15 cellular contexts compared by ENCODE assay signal in the genomic region with DNA sequence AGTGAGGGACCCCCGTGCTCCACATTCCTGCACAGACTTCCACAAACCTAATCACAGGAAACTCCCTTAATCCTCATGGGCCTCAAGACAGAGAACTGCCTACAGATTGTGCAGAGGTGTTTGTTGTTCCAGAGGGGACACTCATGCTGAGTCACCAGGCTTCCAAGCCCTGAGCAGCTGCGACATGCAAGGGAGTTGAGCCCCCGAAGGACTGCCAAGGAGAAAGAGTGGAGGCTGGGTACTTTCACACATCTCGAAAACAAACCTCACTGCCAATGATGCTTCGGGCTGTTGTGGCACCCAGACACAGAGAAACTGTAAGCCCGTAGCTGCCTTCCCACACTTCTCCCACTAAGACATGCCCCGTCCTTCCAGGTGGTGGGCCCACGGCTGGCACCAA.
DNase-seq lines count a peak whose midpoint lies in the region; ATAC-seq and TF ChIP-seq lines count a peak whose summit lies in the region.
"Had no signal": no experiment of that assay in that cellular context is flagged by ENCODE, and none has a peak within 500 bp of the region (broad histone marks: within the 10 kb centered on the region; RNA-seq: fewer than 3 reads in every experiment).

No MANE protein-coding gene starts in this region.

- no peak overlapping the region for H3K4me3 ChIP-seq in GM23248
- H3K4me3 ChIP-seq in epithelial cell of esophagus (ENCODE audit: low read length) = no peak overlapping the region
- H3K4me3 ChIP-seq: transverse colon had no signal

- peak; percentile 23 for DNase-seq in GM23248
- DNase-seq in RPMI7951 (ENCODE audit: low read depth) = peak; percentile 71
- peak; percentile 68 for DNase-seq in epithelial cell of esophagus (ENCODE audit: low read depth)
- DNase-seq in non-pigmented ciliary epithelial cell (ENCODE audit: low read depth) = peak; percentile 20
- DNase-seq: activated CD8-positive, alpha-beta T cell treated with anti-CD3 and anti-CD28 coated beads, Interleukin-2, amount 10 ng/mL, durations not matched to agents 7 days and 5 days; effector CD8-positive, alpha-beta T cell; kidney glomerular epithelial cell; NCI-H2029; stimulated activated CD4-positive, alpha-beta T cell treated with anti-CD3 and anti-CD28 coated beads, Interleukin-2, amount 100 ng/mL, for 24 hours; stimulated activated CD8-positive, alpha-beta memory T cell treated with anti-CD3 and anti-CD28 coated beads, Interleukin-4, amount 100 ng/mL, for 48 hours; transverse colon had no signal

- WGBS in GM23248 (ENCODE audit: low coverage in 1 of 2, low lambda C conversion rate in 2 of 2, missing lambda C conversion rate in 2 of 2), 2 experiments = 33 to 37% methylated on average over 8 of the region's 8 CpGs

- H3K9ac ChIP-seq in GM23248 = no peak overlapping the region

- in situ Hi-C loops in GM23248 (cut with MboI) = no loop called here

- H3K27ac ChIP-seq in GM23248 = no peak overlapping the region
- H3K27ac ChIP-seq: transverse colon had no signal

- H3K4me2 ChIP-seq in GM23248 (ENCODE audit: unreplicated experiment) = no peak overlapping the region

- H2AFZ ChIP-seq in GM23248 = no peak overlapping the region

- H3K9me2 ChIP-seq in GM23248 (ENCODE audit: insufficient read depth) = no peaks in the 10 kb centered on the region

- TF ChIP-seq CTCF in epithelial cell of esophagus (IDR thresholded peaks at IDR 0.05; ENCODE audit: insufficient read depth, low read depth, low read length, missing control alignments) = no peak

- H3F3A ChIP-seq in GM23248 (ENCODE audit: insufficient read depth) = no peaks in the 10 kb centered on the region

- no peaks in the 10 kb centered on the region for H3K79me2 ChIP-seq in GM23248 (ENCODE audit: insufficient read depth)

- no peak for ATAC-seq in HG03039 (IDR thresholded peaks at IDR 0.05; ENCODE audit: unreplicated experiment)
- ATAC-seq in GM18858 (IDR thresholded peaks at IDR 0.05; ENCODE audit: unreplicated experiment) = no peak
- no peak for ATAC-seq in HG02981 (IDR thresholded peaks at IDR 0.05; ENCODE audit: unreplicated experiment)
- ATAC-seq in HG03520 (IDR thresholded peaks at IDR 0.05; ENCODE audit: unreplicated experiment) = no peak
- ATAC-seq: activated CD8-positive, alpha-beta T cell treated with anti-CD3 and anti-CD28 coated beads, Interleukin-2, amount 10 ng/mL, durations not matched to agents 7 days and 5 days had no signal

- H3K36me3 ChIP-seq in GM23248 (ENCODE audit: low read depth) = no peaks in the 10 kb centered on the region
- H3K36me3 ChIP-seq: transverse colon had no signal

- no peaks in the 10 kb centered on the region for H3K27me3 ChIP-seq in GM23248 (replicated peaks; ENCODE audit: insufficient read depth)
- H3K27me3 ChIP-seq: transverse colon had no signal

- H3K4me1 ChIP-seq in GM23248 (ENCODE audit: insufficient read depth) = no peaks in the 10 kb centered on the region
- H3K4me1 ChIP-seq: transverse colon had no signal

- H4K20me1 ChIP-seq in GM23248 (ENCODE audit: insufficient read depth) = no peaks in the 10 kb centered on the region

- H3K9me3 ChIP-seq in GM23248 (ENCODE audit: low read depth) = no peaks in the 10 kb centered on the region
- H3K9me3 ChIP-seq: transverse colon had no signal

Comparison
In these comparisons a context has a peak if more than half of its experiments do, and no peak if none do; other contexts are left out.
1. DNase-seq: peak in every context shown above with its lines; median percentile 71 in RPMI7951; 68 in epithelial cell of esophagus; 23 in GM23248; 20 in non-pigmented ciliary epithelial cell.